ENCODE assay signal across 8 cellular contexts in genomic region chr4:184382189-184382846, GRCh38.
DNase-seq lines count a peak whose midpoint lies in the region; ATAC-seq and TF ChIP-seq lines count a peak whose summit lies in the region.

No MANE protein-coding gene starts in this region.

- peak overlapping the region; percentile 56 for H3K27ac Mint-ChIP-seq in activated CD8-positive, alpha-beta T cell treated with anti-CD3 and anti-CD28 coated beads, Interleukin-2, amount 10 ng/mL, durations not matched to agents 7 days and 5 days

- H3K27me3 ChIP-seq in neutrophil (no peaks in the 10 kb centered on the region), esophagus muscularis mucosa (no peaks in the 10 kb centered on the region)

- H3K4me3 Mint-ChIP-seq in activated CD8-positive, alpha-beta T cell treated with anti-CD3 and anti-CD28 coated beads, Interleukin-2, amount 10 ng/mL, durations not matched to agents 7 days and 5 days, result peak overlapping the region; percentile 11

- H3K36me3 ChIP-seq in neutrophil (peaks cover 13% of the 10 kb centered on the region), esophagus muscularis mucosa (peaks cover 0 to 9% (median 5%) of the 10 kb centered on the region in 4 donors)

- DNase-seq in activated CD8-positive, alpha-beta T cell treated with anti-CD3 and anti-CD28 coated beads, Interleukin-2, amount 10 ng/mL, durations not matched to agents 7 days and 5 days, result peak; percentile 29
- DNase-seq in omental fat pad (ENCODE audit: low spot score) (no peak), esophagus muscularis mucosa (ENCODE audit: extremely low spot score) (no peak), SIG-M5 (lab: John Stamatoyannopoulos, UW) (no peak), NCI-H2227 treated with DMSO at 0.1 percent for 48 hours (lab: John Stamatoyannopoulos, UW) (no peak)

- H3K4me1 Mint-ChIP-seq in activated CD8-positive, alpha-beta T cell treated with anti-CD3 and anti-CD28 coated beads, Interleukin-2, amount 10 ng/mL, durations not matched to agents 7 days and 5 days (ENCODE audit: low read depth), result peaks cover 74% of the 10 kb centered on the region

- no peaks in the 10 kb centered on the region for H3K9me3 Mint-ChIP-seq in activated CD8-positive, alpha-beta T cell treated with anti-CD3 and anti-CD28 coated beads, Interleukin-2, amount 10 ng/mL, durations not matched to agents 7 days and 5 days (ENCODE audit: insufficient read depth)

- peak overlapping the region; percentile 31 for H3K4me3 ChIP-seq in GM12875 (ENCODE audit: low read depth, low read length)
- no peak overlapping the region for H3K4me3 ChIP-seq in neutrophil (ENCODE audit: low read depth in 1 of 2, low read length in 1 of 2)
- H3K4me3 ChIP-seq in esophagus muscularis mucosa, result no peak overlapping the region

- POLR2A ChIA-PET in activated CD8-positive, alpha-beta T cell treated with anti-CD3 and anti-CD28 coated beads, Interleukin-2, amount 10 ng/mL, durations not matched to agents 7 days and 5 days (lab: Charles Lee), result interaction anchor here (0.8 to 2.3 kb wide), 3 partner anchors 9 to 92 kb away, joined by 3 to 6 read pairs (median 4); partner anchors contain the start of gene IRF2

- CTCF ChIA-PET in activated CD8-positive, alpha-beta T cell treated with anti-CD3 and anti-CD28 coated beads, Interleukin-2, amount 10 ng/mL, durations not matched to agents 7 days and 5 days (lab: Charles Lee), result interaction anchor here (0.8 to 5.4 kb wide), 10 partner anchors 9 to 118 kb away, joined by 3 to 32 read pairs (median 4); no protein-coding TSS in a partner anchor

- TF ChIP-seq EP300 in esophagus muscularis mucosa (IDR thresholded peaks at IDR 0.05), result no peak

- TF ChIP-seq CTCF in GM12875 (IDR thresholded peaks at IDR 0.05; ENCODE audit: borderline replicate concordance, insufficient read depth, low read depth, low read length), result no peak
- TF ChIP-seq CTCF in neutrophil (IDR thresholded peaks at IDR 0.05), result no peak
- no peak for TF ChIP-seq CTCF in omental fat pad (IDR thresholded peaks at IDR 0.05)
- no peak for TF ChIP-seq CTCF in esophagus muscularis mucosa (IDR thresholded peaks at IDR 0.05)

- peaks cover 47 to 51% of the 10 kb centered on the region in 2 experiments for H3K4me1 ChIP-seq in neutrophil (ENCODE audit: control insufficient read depth in 1 of 2, insufficient read depth in 1 of 2, low read depth in 1 of 2, low read length in 1 of 2)
- H3K4me1 ChIP-seq in esophagus muscularis mucosa, result peaks cover 40 to 53% (median 53%) of the 10 kb centered on the region in 4 donors

- H3K27me3 Mint-ChIP-seq in activated CD8-positive, alpha-beta T cell treated with anti-CD3 and anti-CD28 coated beads, Interleukin-2, amount 10 ng/mL, durations not matched to agents 7 days and 5 days (ENCODE audit: low read depth), result no peaks in the 10 kb centered on the region

- H3K9me3 ChIP-seq in neutrophil (no peaks in the 10 kb centered on the region), esophagus muscularis mucosa (no peaks in the 10 kb centered on the region)

- TF ChIP-seq POLR2A in esophagus muscularis mucosa (IDR thresholded peaks at IDR 0.05; ENCODE audit: low read depth), result no peak

- intact Hi-C loops in esophagus muscularis mucosa (cut with DNase I), result loop anchor here (5.0 kb wide), 1 partner anchor 150 kb away; no protein-coding TSS in a partner anchor

- 68% methylated on average over 10 of the region's 12 CpGs for WGBS in esophagus muscularis mucosa

- peaks cover 65% of the 10 kb centered on the region for H3K36me3 Mint-ChIP-seq in activated CD8-positive, alpha-beta T cell treated with anti-CD3 and anti-CD28 coated beads, Interleukin-2, amount 10 ng/mL, durations not matched to agents 7 days and 5 days (ENCODE audit: low read depth)

- ATAC-seq in HG03565 (IDR thresholded peaks at IDR 0.05; ENCODE audit: unreplicated experiment) (peak; percentile 31), omental fat pad (ENCODE audit: low FRiP score) (no peak)
- peak; percentile 39 for ATAC-seq in activated CD8-positive, alpha-beta T cell treated with anti-CD3 and anti-CD28 coated beads, Interleukin-2, amount 10 ng/mL, durations not matched to agents 7 days and 5 days

- H3K27ac ChIP-seq in neutrophil (peak overlapping the region; percentile 8), esophagus muscularis mucosa (replicated peaks in 1 of 4) (peak overlapping the region in 2 of 4 donors; percentile 81 to 82)
